24 cellular contexts compared by ENCODE assay signal in the genomic region with DNA sequence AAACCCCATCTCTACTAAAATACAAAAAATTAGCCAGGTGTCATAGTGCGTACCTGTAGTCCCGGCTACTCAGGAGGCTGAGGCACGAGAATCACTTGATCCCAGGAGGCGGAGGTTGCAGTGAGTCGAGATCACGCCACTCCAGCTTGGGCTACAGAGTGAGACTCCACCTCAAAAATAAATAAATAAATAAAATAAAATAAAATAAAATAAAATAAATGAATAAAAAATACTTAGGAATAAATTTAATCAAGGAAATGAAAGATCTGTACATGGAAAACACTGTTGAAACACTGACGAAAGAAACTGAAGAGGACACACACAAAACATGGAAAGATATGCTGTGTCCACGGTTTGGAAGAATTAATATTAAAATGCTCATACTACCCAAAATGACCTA.
"Had no signal": no experiment of that assay in that cellular context is flagged by ENCODE, and none has a peak within 500 bp of the region (broad histone marks: within the 10 kb centered on the region; RNA-seq: fewer than 3 reads in every experiment).

No MANE protein-coding gene starts in this region.

- ATAC-seq: left colon; left ventricle myocardium superior; natural killer cell; pancreas; right lobe of liver; stimulated activated memory B cell treated with anti-CD40 and anti-IgM and Interleukin-4, amounts not matched to agents 10 μg/mL and 1 μg/mL and 100 μg/mL, for 72 hours; stimulated activated naive CD8-positive, alpha-beta T cell treated with anti-CD3 and anti-CD28 coated beads, Interleukin-15, Interleukin-2, amounts not matched to agents 100 U/mL and 50 U/mL, for 24 hours; upper lobe of right lung had no signal

- H3K36me3 ChIP-seq: colonic mucosa, pancreas, right lobe of liver, thoracic aorta, upper lobe of right lung, uterus had no signal

- H3K27ac Mint-ChIP-seq: memory B cell; stimulated activated memory B cell treated with anti-CD40 and anti-IgM and Interleukin-4, amounts not matched to agents 10 μg/mL and 1 μg/mL and 100 μg/mL, for 72 hours had no signal

- H3K9me3 Mint-ChIP-seq: dendritic cell treated with granulocyte-macrophage colony-stimulating factor and Interleukin-4, amounts not matched to agents 40 ng/mL and 50 ng/mL, for 4 days; immature natural killer cell; natural killer cell had no signal

- H3K27me3 ChIP-seq: colonic mucosa, pancreas, right lobe of liver, tibial nerve, upper lobe of right lung, uterus had no signal

- H3K4me3 Mint-ChIP-seq: dendritic cell treated with granulocyte-macrophage colony-stimulating factor and Interleukin-4, amounts not matched to agents 40 ng/mL and 50 ng/mL, for 4 days; immature natural killer cell; memory B cell; natural killer cell; stimulated activated memory B cell treated with anti-CD40 and anti-IgM and Interleukin-4, amounts not matched to agents 10 μg/mL and 1 μg/mL and 100 μg/mL, for 72 hours had no signal

- DNase-seq: colonic mucosa; effector memory CD4-positive, alpha-beta T cell; hypothalamus; immature natural killer cell; islet precursor cell; kidney glomerular epithelial cell; left colon; left ventricle myocardium superior; natural killer cell; pancreas; small intestine; stimulated activated CD4-positive, alpha-beta T cell treated with anti-CD3 and anti-CD28 coated beads, Interleukin-12 subunit alpha, Interleukin-12 subunit beta, amount 100 ng/mL, for 4 hours; stimulated activated CD4-positive, alpha-beta T cell treated with anti-CD3 and anti-CD28 coated beads, Interleukin-2, amount 100 ng/mL, for 24 hours; stimulated activated CD4-positive, alpha-beta T cell treated with anti-CD3 and anti-CD28 coated beads, Interleukin-4, amount 100 ng/mL, for 24 hours; stimulated activated naive CD8-positive, alpha-beta T cell treated with anti-CD3 and anti-CD28 coated beads, Interleukin-15, Interleukin-2, amounts not matched to agents 100 U/mL and 50 U/mL, for 24 hours; upper lobe of right lung; uterus had no signal

- H3K4me1 Mint-ChIP-seq: memory B cell had no signal

- H3K4me1 ChIP-seq: colonic mucosa, pancreas, right lobe of liver, tibial nerve, upper lobe of right lung, uterus had no signal

- H3K27ac ChIP-seq: colonic mucosa, pancreas, thoracic aorta, tibial nerve, uterus had no signal

- H3K4me3 ChIP-seq: colonic mucosa, lung, pancreas, right lobe of liver, thoracic aorta, tibial nerve, upper lobe of right lung, uterus had no signal

- H3K9me3 ChIP-seq: colonic mucosa, right lobe of liver, thoracic aorta, upper lobe of right lung, uterus had no signal

- H3K27me3 Mint-ChIP-seq: dendritic cell treated with granulocyte-macrophage colony-stimulating factor and Interleukin-4, amounts not matched to agents 40 ng/mL and 50 ng/mL, for 4 days; memory B cell; stimulated activated memory B cell treated with anti-CD40 and anti-IgM and Interleukin-4, amounts not matched to agents 10 μg/mL and 1 μg/mL and 100 μg/mL, for 72 hours had no signal
